Comparison of ENCODE assay signal across 1 cellular context in genomic region chr16:9372934-9373890, GRCh38.
TF ChIP-seq lines count a peak whose summit lies in the region.

No MANE protein-coding gene starts in this region.

TF ChIP-seq in H1, 55 proteins besides CTCF, POLR2A, EP300 and RAD21:
- no peak for TF ChIP-seq NANOG (IDR thresholded peaks at IDR 0.05; ENCODE audit: insufficient read depth, low read depth, low read length, poor library complexity, severe bottlenecking)
- no peak for TF ChIP-seq SUZ12 (IDR thresholded peaks at IDR 0.05; ENCODE audit: low read length)
- no peak for TF ChIP-seq SRF (IDR thresholded peaks at IDR 0.05; ENCODE audit: low read depth, low read length)
- TF ChIP-seq TBP (IDR thresholded peaks at IDR 0.05; ENCODE audit: low read depth, low read length): no peak
- no peak for TF ChIP-seq ATF2 (IDR thresholded peaks at IDR 0.05; ENCODE audit: low read length)
- TF ChIP-seq SP2 (IDR thresholded peaks at IDR 0.05; ENCODE audit: low read length): no peak
- TF ChIP-seq NRF1 (IDR thresholded peaks at IDR 0.05; ENCODE audit: low read depth, low read length): no peak
- TF ChIP-seq SIRT6 (IDR thresholded peaks at IDR 0.05; ENCODE audit: low read length): no peak
TF ChIP-seq in H1: peak in this region for 0.
